Comparison of ENCODE assay signal across 22 cellular contexts in genomic region chr1:206565973-206566372, GRCh38. TPM values are rescaled to one million over a fixed set of nuclear protein-coding genes. Genes with fewer than 3 reads are reported as not detected.
A peak's percentile ranks its signal among the peaks of the same experiment; 100 is the strongest.
DNase-seq lines count a peak whose midpoint lies in the region; ATAC-seq and TF ChIP-seq lines count a peak whose summit lies in the region.
"Had no signal": no experiment of that assay in that cellular context is flagged by ENCODE, and none has a peak within 500 bp of the region (broad histone marks: within the 10 kb centered on the region; RNA-seq: fewer than 3 reads in every experiment).

No MANE protein-coding gene starts in this region.

- TF ChIP-seq CTCF in MM.1S (IDR thresholded peaks at IDR 0.05; ENCODE audit: low read length) (no peak), spleen (IDR thresholded peaks at IDR 0.05 in 8 of 11, conservative IDR thresholded peaks at IDR 0.05 in 3 of 11) (no peak)

- H3K4me1 ChIP-seq in MM.1S (ENCODE audit: low read length) (peaks cover 88% of the 10 kb centered on the region), spleen (peaks cover 76 to 100% (median 99%) of the 10 kb centered on the region in 6 donors)

- peaks cover 77% of the 10 kb centered on the region for H3F3A ChIP-seq in MM.1S (ENCODE audit: insufficient read depth, low read length)

- H3K79me2 ChIP-seq in MM.1S (ENCODE audit: low read length), result peaks cover 92% of the 10 kb centered on the region

- DNase-seq in activated T-cell treated with anti-CD3 and anti-CD28 coated beads, Interleukin-2, amount 50 U/mL, for 4 hours, result no peak
- DNase-seq in activated T-cell treated with anti-CD3 and anti-CD28 coated beads for 4 hours (no peak), MM.1S (no peak), spleen (no peak), NOMO-1 treated with DMSO at 0.1 percent for 48 hours (lab: John Stamatoyannopoulos, UW; ENCODE audit: unreplicated experiment) (no peak)
- no peak for DNase-seq in activated naive CD8-positive, alpha-beta T cell treated with anti-CD3 and anti-CD28 coated beads, Interleukin-2, amount 50 U/mL, for 24 hours
- DNase-seq: amniotic stem cell, Caco-2, dorsolateral prefrontal cortex, MV-4-11, NCI-H2029, NCI-H446 treated with DMSO at 0.1 percent for 48 hours, nucleus accumbens, right cardiac atrium, RPMI8226 had no signal

- no peaks in the 10 kb centered on the region for H3K9me2 ChIP-seq in MM.1S (replicated peaks; ENCODE audit: insufficient read depth, low read length)

- H3K27me3 ChIP-seq in MM.1S (replicated peaks; ENCODE audit: insufficient read depth, low read length) (no peaks in the 10 kb centered on the region), spleen (replicated peaks in 1 of 7) (no peaks in the 10 kb centered on the region)
- H3K27me3 ChIP-seq: cardiac muscle cell, dorsolateral prefrontal cortex, upper lobe of right lung had no signal

- peaks cover 18% of the 10 kb centered on the region; the same call in 1 of the 2 replicates for H4K20me1 ChIP-seq in MM.1S (ENCODE audit: insufficient read depth, low read length)

- intact Hi-C loops in spleen (cut with DNase I; ENCODE audit: low total_unique reads), result no loop called here

- H3K36me3 Mint-ChIP-seq in activated T-cell treated with anti-CD3 and anti-CD28 coated beads, Interleukin-2, amount 50 U/mL, for 4 hours (ENCODE audit: insufficient read depth), result peaks cover 70% of the 10 kb centered on the region
- H3K36me3 Mint-ChIP-seq in activated naive CD8-positive, alpha-beta T cell treated with anti-CD3 and anti-CD28 coated beads, Interleukin-2, amount 50 U/mL, for 24 hours (ENCODE audit: low read depth), result peaks cover 88% of the 10 kb centered on the region

- TF ChIP-seq POLR2A in spleen (IDR thresholded peaks at IDR 0.05), result no peak

- H3K4me1 Mint-ChIP-seq in activated T-cell treated with anti-CD3 and anti-CD28 coated beads, Interleukin-2, amount 50 U/mL, for 4 hours (ENCODE audit: low read depth), result peaks cover 99% of the 10 kb centered on the region
- peaks cover 100% of the 10 kb centered on the region for H3K4me1 Mint-ChIP-seq in activated naive CD8-positive, alpha-beta T cell treated with anti-CD3 and anti-CD28 coated beads, Interleukin-2, amount 50 U/mL, for 24 hours

- peak overlapping the region; percentile 100 for H3K27ac Mint-ChIP-seq in activated naive CD8-positive, alpha-beta T cell treated with anti-CD3 and anti-CD28 coated beads, Interleukin-2, amount 50 U/mL, for 24 hours

- H3K36me3 ChIP-seq in MM.1S (replicated peaks; ENCODE audit: insufficient read depth, low read length) (peaks cover 3% of the 10 kb centered on the region; the same call in 1 of the 2 replicates), spleen (peaks cover 0 to 100% (median 23%) of the 10 kb centered on the region in 6 donors)
- H3K36me3 ChIP-seq: cardiac muscle cell had no signal

- H3K27me3 Mint-ChIP-seq in activated T-cell treated with anti-CD3 and anti-CD28 coated beads, Interleukin-2, amount 50 U/mL, for 4 hours (ENCODE audit: low read depth), result no peaks in the 10 kb centered on the region
- peaks cover 2% of the 10 kb centered on the region for H3K27me3 Mint-ChIP-seq in activated naive CD8-positive, alpha-beta T cell treated with anti-CD3 and anti-CD28 coated beads, Interleukin-2, amount 50 U/mL, for 24 hours

- H3K4me3 ChIP-seq in MM.1S (ENCODE audit: low read length) (no peak overlapping the region), spleen (peak overlapping the region in 1 of 8 donors; percentile 27)
- H3K4me3 ChIP-seq: cardiac muscle cell, dorsolateral prefrontal cortex, upper lobe of right lung had no signal

- H3K9me3 ChIP-seq in MM.1S (replicated peaks; ENCODE audit: insufficient read depth, low read length), result no peaks in the 10 kb centered on the region
- no peaks in the 10 kb centered on the region for H3K9me3 ChIP-seq in spleen
- H3K9me3 ChIP-seq: Caco-2, upper lobe of right lung had no signal

- ATAC-seq in activated T-cell treated with anti-CD3 and anti-CD28 coated beads, Interleukin-2, amount 50 U/mL, for 4 hours, result no peak
- ATAC-seq in activated naive CD8-positive, alpha-beta T cell treated with anti-CD3 and anti-CD28 coated beads, Interleukin-2, amount 50 U/mL, for 24 hours, result no peak
- no peak for ATAC-seq in HG02571 (IDR thresholded peaks at IDR 0.05; ENCODE audit: unreplicated experiment)
- no peak for ATAC-seq in SK-N-SH treated with all-trans-retinoic acid at 6 μM for 48 hours
- ATAC-seq: esophagus mucosa, left lobe of liver, right cardiac atrium, upper lobe of right lung had no signal

- WGBS in spleen, 5 donors, result 34 to 62% (median 51%) methylated on average over 4 of the region's 4 CpGs

- no peak overlapping the region for H2AFZ ChIP-seq in MM.1S (ENCODE audit: low read length)

- H3K4me2 ChIP-seq in MM.1S (ENCODE audit: low read depth, low read length), result peak overlapping the region; percentile 85; the same call in 1 of the 2 replicates

- peak overlapping the region; percentile 81 for H3K4me3 Mint-ChIP-seq in activated T-cell treated with anti-CD3 and anti-CD28 coated beads, Interleukin-2, amount 50 U/mL, for 4 hours
- H3K4me3 Mint-ChIP-seq in activated naive CD8-positive, alpha-beta T cell treated with anti-CD3 and anti-CD28 coated beads, Interleukin-2, amount 50 U/mL, for 24 hours, result peak overlapping the region; percentile 88

- no peaks in the 10 kb centered on the region for H3K9me3 Mint-ChIP-seq in activated T-cell treated with anti-CD3 and anti-CD28 coated beads, Interleukin-2, amount 50 U/mL, for 4 hours
- H3K9me3 Mint-ChIP-seq in activated naive CD8-positive, alpha-beta T cell treated with anti-CD3 and anti-CD28 coated beads, Interleukin-2, amount 50 U/mL, for 24 hours, result no peaks in the 10 kb centered on the region

- H3K27ac ChIP-seq in MM.1S (ENCODE audit: low read length) (peak overlapping the region; percentile 89; the same call in 1 of the 2 replicates), spleen (peak overlapping the region in 6 of 8 donors; percentile 9 to 100 (median 76))
- H3K27ac ChIP-seq: cardiac muscle cell, dorsolateral prefrontal cortex, upper lobe of right lung, VCaP had no signal

- H3K9ac ChIP-seq in MM.1S (ENCODE audit: low read length), result peak overlapping the region; percentile 4; the same call in 1 of the 2 replicates

TF ChIP-seq in SK-N-SH treated with all-trans-retinoic acid at 6 μM for 48 hours, 23 proteins besides CTCF, POLR2A, EP300 and RAD21 (continues in another document):
- TF ChIP-seq TSHZ2 (CRISPR knock-in tag; IDR thresholded peaks at IDR 0.05) (no peak), POU6F1 (CRISPR knock-in tag; IDR thresholded peaks at IDR 0.05; ENCODE audit: borderline replicate concordance, low read depth) (no peak), ZFP3 (CRISPR knock-in tag; IDR thresholded peaks at IDR 0.05) (no peak), ZNF565 (CRISPR knock-in tag; conservative IDR thresholded peaks at IDR 0.05; ENCODE audit: low read depth) (no peak), SNAI2 (CRISPR knock-in tag; IDR thresholded peaks at IDR 0.05) (no peak), ESRRG (CRISPR knock-in tag; IDR thresholded peaks at IDR 0.05) (no peak)

RNA-seq across cellular contexts. Expression of gene EIF2D, which starts 46.3 kb away (rescaled TPM):
- total RNA-seq in activated T-cell treated with anti-CD3 and anti-CD28 coated beads, Interleukin-2, amount 50 U/mL, for 4 hours, result 10 to 100 TPM; 40.8 to 49.0 (median 41.4) TPM
- total RNA-seq in spleen, result 10 to 100 TPM; 38.7 to 48.6 (median 43.0) TPM
- polyA plus RNA-seq in spleen, result 10 to 100 TPM; 41.8 to 51.6 (median 50.0) TPM

RNA-seq across cellular contexts. Expression of gene RASSF5, which starts 58.6 kb away (rescaled TPM):
- total RNA-seq in activated T-cell treated with anti-CD3 and anti-CD28 coated beads, Interleukin-2, amount 50 U/mL, for 4 hours, result 100 to 1,000 TPM; 179 to 227 (median 216) TPM
- 100 to 1,000 TPM; 121 to 168 (median 131) TPM for total RNA-seq in spleen
- polyA plus RNA-seq in spleen, result 10 to 100 TPM; 32.2 to 39.5 (median 35.8) TPM
